ENCODE assay signal across 1 cellular context in the genomic region with DNA sequence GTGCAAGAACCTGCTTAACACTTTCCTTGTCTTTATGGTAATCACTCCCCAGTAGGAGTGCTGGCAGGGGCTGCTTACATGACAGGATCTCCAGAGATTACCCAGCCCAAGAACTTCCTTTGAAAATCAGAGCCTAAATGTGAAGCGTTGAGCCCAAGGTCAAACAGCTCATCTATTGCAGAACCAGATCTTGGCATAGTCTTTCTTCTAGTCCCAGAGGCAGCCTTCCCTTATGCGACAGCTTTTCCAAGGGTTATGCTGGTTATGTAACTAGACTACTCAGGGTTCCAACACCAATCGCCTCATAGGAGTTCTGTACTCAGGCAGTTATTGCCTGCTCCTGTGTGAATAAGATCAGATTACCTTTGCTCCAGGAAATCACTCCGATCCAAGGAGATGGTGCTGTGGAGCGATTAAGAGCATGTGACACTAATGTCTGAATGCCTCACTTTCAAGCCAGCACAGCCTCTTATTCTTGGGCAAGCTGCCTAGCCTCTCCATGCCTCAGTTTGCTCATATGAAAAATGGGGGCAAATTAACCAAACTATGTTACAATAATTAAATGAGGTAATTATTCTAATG.
TF ChIP-seq lines count a peak whose summit lies in the region.

No MANE protein-coding gene starts in this region.

TF ChIP-seq in HepG2, 621 proteins besides CTCF, POLR2A, EP300 and RAD21:
- 0 out of 2 replicates have a peak, but pooled peaks have one; percentile 45 for TF ChIP-seq ZNF629 (CRISPR knock-in tag; conservative IDR thresholded peaks at IDR 0.05)
- TF ChIP-seq ZNF503 (CRISPR knock-in tag; IDR thresholded peaks at IDR 0.05) = no peak
- TF ChIP-seq PITX1 (CRISPR knock-in tag; IDR thresholded peaks at IDR 0.05) = no peak
- no peak for TF ChIP-seq SNRNP70 (IDR thresholded peaks at IDR 0.05; ENCODE audit: low read depth, low read length)
- TF ChIP-seq ATF7 (IDR thresholded peaks at IDR 0.05) = no peak
- TF ChIP-seq ATF7 (CRISPR knock-in tag; IDR thresholded peaks at IDR 0.05) = no peak
